ENCODE assay signal across 13 cellular contexts in the genomic region with DNA sequence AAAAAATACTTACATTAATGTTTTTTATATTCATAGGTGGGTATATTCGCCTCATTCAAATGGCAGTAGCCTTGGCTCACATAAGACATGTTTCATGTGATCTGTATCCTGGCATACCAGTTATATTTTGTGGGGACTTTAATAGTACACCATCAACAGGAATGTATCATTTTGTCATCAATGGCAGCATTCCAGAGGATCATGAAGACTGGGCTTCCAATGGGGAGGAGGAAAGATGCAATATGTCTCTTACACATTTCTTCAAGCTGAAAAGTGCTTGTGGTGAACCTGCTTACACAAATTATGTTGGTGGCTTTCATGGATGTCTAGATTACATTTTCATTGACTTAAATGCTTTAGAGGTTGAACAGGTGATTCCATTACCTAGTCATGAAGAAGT. TPM values are rescaled to one million over a fixed set of nuclear protein-coding genes. Genes with fewer than 3 reads are reported as not detected.
DNase-seq lines count a peak whose midpoint lies in the region; ATAC-seq lines count a peak whose summit lies in the region.
"Had no signal": no experiment of that assay in that cellular context is flagged by ENCODE, and none has a peak within 500 bp of the region (broad histone marks: within the 10 kb centered on the region; RNA-seq: fewer than 3 reads in every experiment).

No MANE protein-coding gene starts in this region.

- no peaks in the 10 kb centered on the region for H3K27me3 Mint-ChIP-seq in activated T-helper 2 cell treated with anti-CD3 and anti-CD28 coated beads, Interferon-gamma antibody, Interleukin-2, Interleukin-4, amounts not matched to agents 10 μg/mL and 5 μg/mL and 100 μg/mL, durations not matched to agents 14 hours and 24 hours and 36 hours (ENCODE audit: low read depth)
- H3K27me3 Mint-ChIP-seq: activated B cell treated with CpG ODN at 0.5 μM for 24 hours had no signal

- H3K4me3 ChIP-seq in right cardiac atrium (ENCODE audit: low read length), result no peak overlapping the region
- H3K4me3 ChIP-seq: ovary had no signal

- intact Hi-C loops in activated T-helper 2 cell treated with anti-CD3 and anti-CD28 coated beads, Interferon-gamma antibody, Interleukin-2, Interleukin-4, amounts not matched to agents 10 μg/mL and 5 μg/mL and 100 μg/mL, durations not matched to agents 14 hours and 24 hours and 36 hours (cut with micrococcal nuclease), result loop anchor here (5.0 kb wide), 2 partner anchors 198 to 387 kb away; a partner anchor contains a TSS
- intact Hi-C loops in right cardiac atrium (cut with DNase I), result loop anchor here in 1 of 4 donors (5.0 kb wide), 1 partner anchor 38 kb away; a partner anchor contains a TSS

- H3K4me3 Mint-ChIP-seq in activated T-helper 2 cell treated with anti-CD3 and anti-CD28 coated beads, Interferon-gamma antibody, Interleukin-2, Interleukin-4, amounts not matched to agents 10 μg/mL and 5 μg/mL and 100 μg/mL, durations not matched to agents 14 hours and 24 hours and 36 hours (ENCODE audit: low read depth), result peak overlapping the region; percentile 49

- ATAC-seq in right cardiac atrium (no peak), GM19023 (IDR thresholded peaks at IDR 0.05; ENCODE audit: unreplicated experiment) (no peak)
- ATAC-seq: left colon had no signal

- peaks cover 7% of the 10 kb centered on the region for H3K4me1 ChIP-seq in right cardiac atrium (ENCODE audit: control insufficient read depth, insufficient read depth, low read length)

- no peaks in the 10 kb centered on the region for H3K27me3 ChIP-seq in right cardiac atrium (ENCODE audit: control insufficient read depth, insufficient read depth)
- H3K27me3 ChIP-seq: ovary had no signal

- no peaks in the 10 kb centered on the region for H3K9me3 Mint-ChIP-seq in activated T-helper 2 cell treated with anti-CD3 and anti-CD28 coated beads, Interferon-gamma antibody, Interleukin-2, Interleukin-4, amounts not matched to agents 10 μg/mL and 5 μg/mL and 100 μg/mL, durations not matched to agents 14 hours and 24 hours and 36 hours
- H3K9me3 Mint-ChIP-seq: activated B cell treated with CpG ODN at 0.5 μM for 24 hours had no signal

- peak overlapping the region; percentile 17 for H3K27ac Mint-ChIP-seq in activated T-helper 2 cell treated with anti-CD3 and anti-CD28 coated beads, Interferon-gamma antibody, Interleukin-2, Interleukin-4, amounts not matched to agents 10 μg/mL and 5 μg/mL and 100 μg/mL, durations not matched to agents 14 hours and 24 hours and 36 hours
- H3K27ac Mint-ChIP-seq: activated B cell treated with CpG ODN at 0.5 μM for 24 hours had no signal

- no peaks in the 10 kb centered on the region for H3K9me3 ChIP-seq in right cardiac atrium (ENCODE audit: control insufficient read depth, low read length)
- H3K9me3 ChIP-seq: ovary had no signal

- peaks cover 46% of the 10 kb centered on the region for H3K4me1 Mint-ChIP-seq in activated T-helper 2 cell treated with anti-CD3 and anti-CD28 coated beads, Interferon-gamma antibody, Interleukin-2, Interleukin-4, amounts not matched to agents 10 μg/mL and 5 μg/mL and 100 μg/mL, durations not matched to agents 14 hours and 24 hours and 36 hours (ENCODE audit: low read depth)

- no peak overlapping the region for H3K27ac ChIP-seq in right cardiac atrium (ENCODE audit: low read length)
- H3K27ac ChIP-seq: ovary had no signal

- DNase-seq in AG20443 (ENCODE audit: low spot score) (peak; percentile 18), GM03348 (ENCODE audit: low spot score) (peak; percentile 42), glomerular visceral epithelial cell (ENCODE audit: extremely low spot score) (peak; percentile 11), right cardiac atrium (no peak), foreskin melanocyte (no peak), SKM-1 treated with dmso at 0.1 percent for 144 hours (lab: John Stamatoyannopoulos, UW; ENCODE audit: unreplicated experiment) (no peak)
- DNase-seq in activated T-helper 2 cell treated with anti-CD3 and anti-CD28 coated beads, Interferon-gamma antibody, Interleukin-2, Interleukin-4, amounts not matched to agents 10 μg/mL and 5 μg/mL and 100 μg/mL, durations not matched to agents 14 hours and 24 hours and 36 hours (ENCODE audit: low spot score), result no peak
- DNase-seq: activated B cell treated with CpG ODN at 0.5 μM for 24 hours; DMS79; left colon; ovary; stimulated activated CD4-positive, alpha-beta T cell treated with anti-CD3 and anti-CD28 coated beads, Interleukin-4, amount 100 ng/mL, for 1 hour had no signal

- peaks cover 57% of the 10 kb centered on the region for H3K36me3 Mint-ChIP-seq in activated T-helper 2 cell treated with anti-CD3 and anti-CD28 coated beads, Interferon-gamma antibody, Interleukin-2, Interleukin-4, amounts not matched to agents 10 μg/mL and 5 μg/mL and 100 μg/mL, durations not matched to agents 14 hours and 24 hours and 36 hours (ENCODE audit: low read depth)

- WGBS in right cardiac atrium, result 96% methylated on average over 1 of the region's 1 CpG

RNA-seq across cellular contexts. Expression of a gene that starts 3.5 kb away (rescaled TPM):
- total RNA-seq in activated T-helper 2 cell treated with anti-CD3 and anti-CD28 coated beads, Interferon-gamma antibody, Interleukin-2, Interleukin-4, amounts not matched to agents 10 μg/mL and 5 μg/mL and 100 μg/mL, durations not matched to agents 14 hours and 24 hours and 36 hours, result 26.4 and 28.1 TPM in 2 replicates
- total RNA-seq in right cardiac atrium, result 10 to 100 TPM in 3 of 4 donors, 1 to 10 TPM in 1; 9.6 to 14.8 (median 11.9) TPM
- 4.0 TPM for polyA plus RNA-seq in right cardiac atrium

RNA-seq across cellular contexts. Expression of a gene that starts 15.4 kb away (rescaled TPM):
- 0.11 TPM in 1 of 2 replicates, not detected in the other for total RNA-seq in activated T-helper 2 cell treated with anti-CD3 and anti-CD28 coated beads, Interferon-gamma antibody, Interleukin-2, Interleukin-4, amounts not matched to agents 10 μg/mL and 5 μg/mL and 100 μg/mL, durations not matched to agents 14 hours and 24 hours and 36 hours
- under 1 TPM in 2 of 4 donors, not detected in 2; 0.06 to 0.19 TPM for total RNA-seq in right cardiac atrium
- 0.09 TPM for polyA plus RNA-seq in right cardiac atrium

RNA-seq across cellular contexts. Expression of a gene that starts 37.6 kb away (rescaled TPM):
- 93.6 and 95.6 TPM in 2 replicates for total RNA-seq in activated T-helper 2 cell treated with anti-CD3 and anti-CD28 coated beads, Interferon-gamma antibody, Interleukin-2, Interleukin-4, amounts not matched to agents 10 μg/mL and 5 μg/mL and 100 μg/mL, durations not matched to agents 14 hours and 24 hours and 36 hours
- 100 to 1,000 TPM in 1 of 4 donors, 10 to 100 TPM in 3; 69.3 to 113 (median 87.7) TPM for total RNA-seq in right cardiac atrium
- polyA plus RNA-seq in right cardiac atrium, result 101 TPM

Comparison
In these comparisons a context has a peak if more than half of its experiments do, and no peak if none do; other contexts are left out.
1. DNase-seq: peak in AG20443 (single experiment), GM03348 (single experiment) and glomerular visceral epithelial cell (single experiment); none in activated T-helper 2 cell treated with anti-CD3 and anti-CD28 coated beads, Interferon-gamma antibody, Interleukin-2, Interleukin-4, amounts not matched to agents 10 μg/mL and 5 μg/mL and 100 μg/mL, durations not matched to agents 14 hours and 24 hours and 36 hours (single experiment), right cardiac atrium (0 of 3), foreskin melanocyte (single experiment) and SKM-1 treated with dmso at 0.1 percent for 144 hours (single experiment).